ENCODE assay signal across 35 cellular contexts in the genomic region with DNA sequence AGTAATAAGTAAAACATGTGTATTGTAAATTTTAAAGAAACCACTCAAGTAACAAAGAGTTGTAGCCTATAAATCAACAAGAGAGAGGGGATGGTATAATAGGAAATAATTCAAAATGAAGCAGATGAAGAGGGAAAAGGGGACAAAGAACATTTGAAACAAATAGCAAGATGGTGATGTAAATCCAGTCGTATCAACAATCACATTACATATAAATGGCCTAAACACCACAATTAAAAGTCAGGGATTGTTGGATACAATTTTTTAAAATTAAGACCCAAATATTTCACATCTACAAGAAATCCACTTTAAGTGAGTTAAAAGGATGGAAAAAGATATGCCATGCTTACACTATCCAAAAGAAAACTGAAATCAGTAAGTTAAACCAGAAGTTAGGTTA.
"Had no signal": no experiment of that assay in that cellular context is flagged by ENCODE, and none has a peak within 500 bp of the region (broad histone marks: within the 10 kb centered on the region; RNA-seq: fewer than 3 reads in every experiment).

No MANE protein-coding gene starts in this region.

- H3K4me1 ChIP-seq: SJCRH30 had no signal

- H2AFZ ChIP-seq: PC-9 had no signal

- ATAC-seq: Panc1, Right ventricle myocardium inferior, SK-N-SH treated with all-trans-retinoic acid at 6 μM for 48 hours had no signal

- H3K4me2 ChIP-seq: PC-9 had no signal

- H3K4me3 ChIP-seq: MG63, PC-9, SJCRH30, SK-N-MC had no signal

- H3K27me3 ChIP-seq: MG63, SJCRH30 had no signal

- FAIRE-seq: RCC 7860 had no signal

- DNase-seq: Kasumi-1, MG63, NCI-H1048, NCI-H1092 treated with DMSO at 0.1 percent for 48 hours, NCI-H1105 treated with DMSO at 0.1 percent for 48 hours, NCI-H1417, NCI-H1436, NCI-H146, NCI-H1694, NCI-H187, NCI-H1930, NCI-H2029 treated with DMSO at 0.1 percent for 48 hours, NCI-H2081 treated with DMSO at 0.1 percent for 48 hours, NCI-H2107, NCI-H2171, NCI-H226, NCI-H446 treated with DMSO at 0.1 percent for 48 hours, NCI-H510A, NCI-H524, NCI-H526, NCI-H69, NCI-H748 treated with DMSO at 0.1 percent for 48 hours, NCI-H82, PC-9, SHP77, SIG-M5, SJCRH30, SW 1271, T-helper 1 cell had no signal

- H3K36me3 ChIP-seq: SJCRH30 had no signal

- H3K27ac ChIP-seq: PC-9, RWPE1, SJCRH30, SK-N-MC had no signal
